Comparison of ENCODE assay signal across 8 cellular contexts in the genomic region with DNA sequence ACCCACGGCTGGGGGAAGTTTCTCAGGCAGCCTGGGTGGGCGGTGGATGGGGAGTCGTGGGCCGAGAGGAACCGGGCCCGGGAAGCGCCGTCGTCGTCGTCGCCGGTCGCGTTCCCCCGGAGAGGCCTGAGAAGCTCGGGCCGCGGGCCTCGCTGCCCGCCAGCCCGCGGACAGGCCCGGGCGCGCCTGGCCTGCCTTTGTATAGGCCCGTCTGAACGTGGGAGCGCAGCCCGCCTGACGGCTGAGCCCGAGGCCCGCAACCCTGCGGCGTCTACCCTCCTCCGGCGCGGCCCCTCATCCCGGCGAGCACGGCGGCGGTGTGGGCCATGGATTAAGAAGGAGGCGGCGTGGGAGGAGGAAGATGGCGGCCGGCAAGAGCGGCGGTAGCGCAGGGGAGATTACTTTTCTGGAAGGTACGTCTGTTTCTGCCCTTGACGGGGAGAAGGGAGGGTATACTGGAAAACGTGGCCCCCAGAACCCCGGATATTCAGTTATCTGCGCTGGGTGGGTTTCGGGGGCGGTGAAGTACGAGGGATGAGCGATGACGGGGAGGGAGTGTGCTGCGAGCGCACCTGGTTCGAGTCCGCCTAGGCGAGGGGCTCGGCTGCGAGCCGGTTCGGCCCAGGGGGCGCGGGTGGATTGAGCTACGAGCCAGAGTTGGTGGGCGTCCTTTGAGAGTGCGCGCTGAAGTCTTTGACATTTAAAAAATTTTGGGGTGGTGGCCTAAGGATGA. TPM values are rescaled to one million over a fixed set of nuclear protein-coding genes. Genes with fewer than 3 reads are reported as not detected.
DNase-seq lines count a peak whose midpoint lies in the region; ATAC-seq and TF ChIP-seq lines count a peak whose summit lies in the region.

No MANE protein-coding gene starts in this region.

- H3K27me3 ChIP-seq in iPS-15b (ENCODE audit: control insufficient read depth, insufficient read depth, low read length) (no peaks in the 10 kb centered on the region), smooth muscle cell (ENCODE audit: low read depth) (no peaks in the 10 kb centered on the region)

- no peaks in the 10 kb centered on the region for H3K27me3 Mint-ChIP-seq in T-cell

- peak overlapping the region; percentile 92 to 96 for H3K27ac Mint-ChIP-seq in T-cell

- POLR2A ChIA-PET in T-cell (lab: Charles Lee), result interaction anchor here in 1 of 2 donors (0.9 to 1.4 kb wide), 3 partner anchors 11 to 359 kb away, joined by 3 to 7 read pairs (median 4); partner anchors contain the start of gene COX7A2

- H3K4me3 Mint-ChIP-seq in T-cell, result peak overlapping the region; percentile 95 to 99 (median 98)

- peak; percentile 43 for DNase-seq in DMS53 treated with DMSO at 0.1 percent for 48 hours (lab: John Stamatoyannopoulos, UW; ENCODE audit: unreplicated experiment)
- peak; percentile 52 for DNase-seq in HT1080 (ENCODE audit: low read depth)
- DNase-seq in T-cell, result peak; percentile 19 to 73 (median 50)
- DNase-seq in smooth muscle cell (lab: John Stamatoyannopoulos, UW; ENCODE audit: unreplicated experiment), result no peak
- no peak for DNase-seq in HT-29 (ENCODE audit: low spot score)

- no peak for TF ChIP-seq CTCF in smooth muscle cell (IDR thresholded peaks at IDR 0.05; ENCODE audit: borderline replicate concordance, insufficient read depth, poor library complexity, severe bottlenecking)

- peak overlapping the region; percentile 99 for H3K27ac ChIP-seq in angular gyrus (ENCODE audit: low read depth, low read length)
- peak overlapping the region; percentile 95 for H3K27ac ChIP-seq in smooth muscle cell (ENCODE audit: low read depth)

- no peaks in the 10 kb centered on the region for H3K36me3 ChIP-seq in iPS-15b (ENCODE audit: control insufficient read depth, insufficient read depth, low read length)
- H3K36me3 ChIP-seq in smooth muscle cell (ENCODE audit: low read depth), result no peaks in the 10 kb centered on the region

- H3K9me3 Mint-ChIP-seq in T-cell, result no peaks in the 10 kb centered on the region

- peak overlapping the region; percentile 74 for H3K4me3 ChIP-seq in iPS-15b (ENCODE audit: low read depth, low read length)
- peak overlapping the region; percentile 62 for H3K4me3 ChIP-seq in smooth muscle cell

- H2AFZ ChIP-seq in smooth muscle cell (ENCODE audit: low read depth), result peak overlapping the region; percentile 82

- H3F3A ChIP-seq in smooth muscle cell (ENCODE audit: low read depth), result peaks cover 4% of the 10 kb centered on the region

- H3K79me2 ChIP-seq in smooth muscle cell (ENCODE audit: low read depth), result peaks cover 75% of the 10 kb centered on the region

- H3K9ac ChIP-seq in iPS-15b (ENCODE audit: low read depth, low read length), result peak overlapping the region; percentile 95
- H3K9ac ChIP-seq in smooth muscle cell (ENCODE audit: low read depth), result peak overlapping the region; percentile 97

- H3K9me3 ChIP-seq in iPS-15b (ENCODE audit: control insufficient read depth, insufficient read depth, low read length), result no peaks in the 10 kb centered on the region
- H3K9me3 ChIP-seq in smooth muscle cell (replicated peaks; ENCODE audit: low read depth), result no peaks in the 10 kb centered on the region

- ATAC-seq in GM21367 (IDR thresholded peaks at IDR 0.05; ENCODE audit: unreplicated experiment) (peak; percentile 28), T-cell (replicated peaks in 1 of 4) (peak; percentile 46 to 60 (median 54))

- H3K36me3 Mint-ChIP-seq in T-cell, result no peaks in the 10 kb centered on the region

- peak overlapping the region; percentile 95 for H3K4me2 ChIP-seq in smooth muscle cell

- peaks cover 47% of the 10 kb centered on the region for H4K20me1 ChIP-seq in smooth muscle cell (ENCODE audit: low read depth)

- peaks cover 15% of the 10 kb centered on the region for H3K4me1 ChIP-seq in iPS-15b (ENCODE audit: control insufficient read depth, insufficient read depth, low read length)
- H3K4me1 ChIP-seq in smooth muscle cell (ENCODE audit: low read depth), result peaks cover 21% of the 10 kb centered on the region

- peaks cover 74 to 82% (median 77%) of the 10 kb centered on the region in 3 donors for H3K4me1 Mint-ChIP-seq in T-cell

- CTCF ChIA-PET in T-cell (lab: Charles Lee), result interaction anchor here (0.6 to 0.7 kb wide), 2 partner anchors 14 to 26 kb away, joined by 3 to 4 read pairs; no protein-coding TSS in a partner anchor

- under 1% methylated on average over 75 of the region's 75 CpGs for WGBS in smooth muscle cell (ENCODE audit: low lambda C conversion rate)

RNA-seq across cellular contexts. Expression of gene SENP6, which starts 0.7 kb away (rescaled TPM):
- 37.3 and 41.8 TPM in 2 replicates for total RNA-seq in HT1080 (2014; rRNA removed; shearing (Covaris generic))
- 51.9 and 62.9 TPM in 2 replicates for polyA plus RNA-seq in HT1080 (2015; cell fraction: cytosol; rRNA removed)
- polyA plus RNA-seq in HT1080 (2015; cell fraction: nucleus; rRNA removed), result 86.8 and 96.7 TPM in 2 replicates
- total RNA-seq in T-cell (100 to 1,000 TPM; 103 to 119 (median 111) TPM), smooth muscle cell (126 and 130 TPM in 2 replicates)
- polyA plus RNA-seq in smooth muscle cell, result 45.0 and 50.2 TPM in 2 replicates
- 33.5 and 39.9 TPM in 2 replicates for total RNA-seq in HT-29 (2014; rRNA removed; shearing (Covaris generic))

Comparison
In these comparisons a context has a peak if more than half of its experiments do, and no peak if none do; other contexts are left out.
1. DNase-seq: peak in DMS53 treated with DMSO at 0.1 percent for 48 hours (single experiment), HT1080 (single experiment) and T-cell (34 of 34); none in smooth muscle cell (single experiment) and HT-29 (single experiment).